ENCODE assay signal across 12 cellular contexts in the genomic region with DNA sequence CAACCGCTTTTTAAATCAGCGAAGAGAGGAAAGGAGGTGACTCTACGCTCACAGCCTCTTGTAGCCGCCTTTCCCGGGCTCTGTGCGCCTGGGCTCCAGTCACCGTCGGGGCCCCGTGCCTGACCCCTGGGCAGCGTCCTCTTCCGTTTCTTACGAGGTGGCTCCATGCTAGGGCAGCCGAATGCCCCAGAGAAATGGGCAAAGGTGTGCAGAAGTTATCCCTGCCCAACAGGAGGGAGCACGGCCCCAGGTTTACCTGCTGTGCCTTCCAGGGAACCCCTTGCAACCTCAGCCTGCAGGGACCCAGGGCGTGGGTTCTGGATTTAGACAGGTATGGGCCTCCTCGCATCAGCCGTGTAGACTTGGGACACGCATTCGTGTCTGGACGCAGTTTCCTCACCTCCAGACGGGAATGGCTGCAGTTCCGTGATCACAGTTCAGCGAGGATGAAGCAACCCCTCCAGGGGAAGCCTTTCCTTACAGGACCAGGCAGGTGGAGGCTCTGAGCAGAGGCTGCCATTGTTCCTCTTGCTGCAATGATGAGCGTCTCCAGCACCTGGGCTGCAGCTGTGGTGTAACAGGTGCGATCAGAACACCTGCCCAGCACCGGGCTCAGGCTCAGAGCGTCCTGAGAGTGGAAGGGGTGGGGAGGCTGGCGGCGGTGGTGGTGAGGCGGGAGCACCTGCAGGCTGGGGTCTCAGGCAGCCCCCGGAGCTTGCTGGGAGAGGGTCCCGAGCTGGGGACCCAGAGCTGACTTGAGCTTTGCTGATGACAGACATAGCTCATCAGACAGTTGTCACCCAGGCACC.
DNase-seq lines count a peak whose midpoint lies in the region; ATAC-seq lines count a peak whose summit lies in the region.
"Had no signal": no experiment of that assay in that cellular context is flagged by ENCODE, and none has a peak within 500 bp of the region (broad histone marks: within the 10 kb centered on the region; RNA-seq: fewer than 3 reads in every experiment).

No MANE protein-coding gene starts in this region.

- no peak overlapping the region for H2BK120ac ChIP-seq in mesenchymal stem cell (ENCODE audit: low read depth, low read length)

- H2BK15ac ChIP-seq in mesenchymal stem cell (ENCODE audit: low read depth, poor library complexity, severe bottlenecking): no peak overlapping the region

- H3K14ac ChIP-seq in mesenchymal stem cell (ENCODE audit: low read length in 2 of 2): no peak overlapping the region

- ATAC-seq in HG03095 (IDR thresholded peaks at IDR 0.05; ENCODE audit: unreplicated experiment): no peak
- ATAC-seq: left colon, SK-N-SH treated with all-trans-retinoic acid at 6 μM for 48 hours had no signal

- no peaks in the 10 kb centered on the region for H3K4me1 ChIP-seq in mesenchymal stem cell (ENCODE audit: control insufficient read depth, insufficient read depth, low read depth, low read length)

- no peak overlapping the region for H3K4ac ChIP-seq in mesenchymal stem cell (ENCODE audit: low read depth in 1 of 2, low read length in 2 of 2)

- WGBS in mesenchymal stem cell: 74% methylated on average over 32 of the region's 32 CpGs

- no peak overlapping the region for H2AFZ ChIP-seq in mesenchymal stem cell (ENCODE audit: low read depth, low read length)

- H3K27me3 ChIP-seq in mesenchymal stem cell (ENCODE audit: control insufficient read depth in 1 of 2, insufficient read depth in 1 of 2, low read length in 2 of 2): peaks cover 40 to 80% of the 10 kb centered on the region in 2 experiments

- H3K18ac ChIP-seq in mesenchymal stem cell (ENCODE audit: low read depth in 1 of 2, low read length in 2 of 2): no peak overlapping the region

- H2BK5ac ChIP-seq in mesenchymal stem cell (ENCODE audit: low read depth, low read length, poor library complexity, severe bottlenecking): no peak overlapping the region

- peak overlapping the region; percentile 22 for H4K91ac ChIP-seq in mesenchymal stem cell (ENCODE audit: low read length)

- H3K27ac ChIP-seq in mesenchymal stem cell (ENCODE audit: low read length, poor library complexity, severe bottlenecking): no peak overlapping the region
- H3K27ac ChIP-seq: VCaP had no signal

- DNase-seq in D341Med (ENCODE audit: low spot score): peak; percentile 23
- DNase-seq in NCI-H1417 (lab: John Stamatoyannopoulos, UW): peak; percentile 19 to 95 (median 91)
- peak; percentile 46 for DNase-seq in SHP77 treated with DMSO at 0.1 percent for 48 hours (lab: John Stamatoyannopoulos, UW)
- DNase-seq in mesenchymal stem cell: no peak
- DNase-seq in NCI-H226: no peak
- no peak for DNase-seq in COLO829 (ENCODE audit: low spot score)
- DNase-seq: C1 segment of cervical spinal cord, HFFc6 had no signal

- H4K8ac ChIP-seq in mesenchymal stem cell (ENCODE audit: low read length): no peak overlapping the region

- H3K79me1 ChIP-seq in mesenchymal stem cell (replicated peaks; ENCODE audit: low read length, poor library complexity, severe bottlenecking): no peaks in the 10 kb centered on the region

- H3K23ac ChIP-seq in mesenchymal stem cell (ENCODE audit: low read length in 2 of 2): no peak overlapping the region

- no peak overlapping the region for H3K4me3 ChIP-seq in mesenchymal stem cell (ENCODE audit: insufficient read depth in 1 of 2, low read depth in 1 of 2, low read length in 2 of 2)

- H3K36me3 ChIP-seq in mesenchymal stem cell (ENCODE audit: control insufficient read depth in 1 of 2, insufficient read depth in 2 of 2, low read depth in 1 of 2, low read length in 2 of 2): no peaks in the 10 kb centered on the region

- no peak overlapping the region for H2BK12ac ChIP-seq in mesenchymal stem cell (ENCODE audit: low read length in 2 of 2)

- H3K4me2 ChIP-seq in mesenchymal stem cell (ENCODE audit: low read length, poor library complexity, severe bottlenecking): no peak overlapping the region

- H3K9ac ChIP-seq in mesenchymal stem cell (ENCODE audit: low read length): no peak overlapping the region

- H2AK5ac ChIP-seq in mesenchymal stem cell (ENCODE audit: low read length, severe bottlenecking): no peak overlapping the region

- H3K9me3 ChIP-seq in mesenchymal stem cell (ENCODE audit: control insufficient read depth, low read length): no peaks in the 10 kb centered on the region

Comparison
In these comparisons a context has a peak if more than half of its experiments do, and no peak if none do; other contexts are left out.
1. DNase-seq: peak in D341Med (single experiment), NCI-H1417 (3 of 3) and SHP77 treated with DMSO at 0.1 percent for 48 hours (single experiment); none in mesenchymal stem cell (single experiment), NCI-H226 (single experiment) and COLO829 (single experiment).